In the genomic region with DNA sequence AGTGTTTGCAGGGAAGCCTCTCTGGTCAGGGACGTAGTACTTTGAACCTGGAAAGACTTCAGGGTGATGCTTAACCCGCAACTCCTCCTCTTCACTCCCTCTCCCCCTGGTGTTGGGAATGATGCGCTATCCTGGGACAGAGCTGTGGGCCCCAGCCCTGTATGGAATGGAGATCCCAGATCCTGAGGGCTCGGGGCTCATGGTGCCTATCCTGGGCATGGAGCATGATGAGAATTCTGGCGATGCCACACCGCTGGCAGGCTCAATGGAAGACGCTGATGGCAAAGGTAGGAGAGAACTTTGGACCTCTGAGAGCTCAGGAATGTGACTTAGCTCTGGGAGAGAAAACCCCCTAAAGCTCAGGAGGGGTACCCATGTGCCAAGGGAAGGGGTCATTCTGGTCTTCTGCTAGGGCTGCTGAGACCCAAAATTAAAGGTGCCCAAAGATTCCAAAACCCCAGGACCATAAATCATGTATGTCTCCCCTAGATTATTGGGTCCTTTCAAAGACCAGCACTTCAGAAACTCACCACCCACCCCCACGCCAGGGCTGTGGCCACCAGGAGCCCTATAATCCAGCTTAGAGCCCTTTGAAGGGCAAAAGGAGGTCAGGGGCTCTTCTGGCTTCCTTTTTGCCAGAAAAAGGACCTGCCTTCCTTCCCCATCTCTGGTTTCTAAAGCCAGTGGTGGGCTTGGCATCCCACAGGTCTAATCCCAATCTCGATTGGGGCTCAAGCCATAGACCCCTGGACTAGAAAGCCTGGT, we compare ENCODE assay signal across 2 cellular contexts.
TF ChIP-seq lines count a peak whose summit lies in the region.

No MANE protein-coding gene starts in this region.

TF ChIP-seq in SK-N-SH, 30 proteins besides CTCF, POLR2A, EP300 and RAD21 (continued from another document):
- TF ChIP-seq, protein P1, sequence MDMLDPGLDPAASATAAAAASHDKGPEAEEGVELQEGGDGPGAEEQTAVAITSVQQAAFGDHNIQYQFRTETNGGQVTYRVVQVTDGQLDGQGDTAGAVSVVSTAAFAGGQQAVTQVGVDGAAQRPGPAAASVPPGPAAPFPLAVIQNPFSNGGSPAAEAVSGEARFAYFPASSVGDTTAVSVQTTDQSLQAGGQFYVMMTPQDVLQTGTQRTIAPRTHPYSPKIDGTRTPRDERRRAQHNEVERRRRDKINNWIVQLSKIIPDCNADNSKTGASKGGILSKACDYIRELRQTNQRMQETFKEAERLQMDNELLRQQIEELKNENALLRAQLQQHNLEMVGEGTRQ (IDR thresholded peaks at IDR 0.05; ENCODE audit: borderline replicate concordance, low read depth, low read length): no peak
- no peak for TF ChIP-seq FOXJ3 (CRISPR knock-in tag; IDR thresholded peaks at IDR 0.05)
- no peak for TF ChIP-seq EZH2phosphoT487 (IDR thresholded peaks at IDR 0.05; ENCODE audit: borderline replicate concordance, low read depth)
- TF ChIP-seq, protein P2, sequence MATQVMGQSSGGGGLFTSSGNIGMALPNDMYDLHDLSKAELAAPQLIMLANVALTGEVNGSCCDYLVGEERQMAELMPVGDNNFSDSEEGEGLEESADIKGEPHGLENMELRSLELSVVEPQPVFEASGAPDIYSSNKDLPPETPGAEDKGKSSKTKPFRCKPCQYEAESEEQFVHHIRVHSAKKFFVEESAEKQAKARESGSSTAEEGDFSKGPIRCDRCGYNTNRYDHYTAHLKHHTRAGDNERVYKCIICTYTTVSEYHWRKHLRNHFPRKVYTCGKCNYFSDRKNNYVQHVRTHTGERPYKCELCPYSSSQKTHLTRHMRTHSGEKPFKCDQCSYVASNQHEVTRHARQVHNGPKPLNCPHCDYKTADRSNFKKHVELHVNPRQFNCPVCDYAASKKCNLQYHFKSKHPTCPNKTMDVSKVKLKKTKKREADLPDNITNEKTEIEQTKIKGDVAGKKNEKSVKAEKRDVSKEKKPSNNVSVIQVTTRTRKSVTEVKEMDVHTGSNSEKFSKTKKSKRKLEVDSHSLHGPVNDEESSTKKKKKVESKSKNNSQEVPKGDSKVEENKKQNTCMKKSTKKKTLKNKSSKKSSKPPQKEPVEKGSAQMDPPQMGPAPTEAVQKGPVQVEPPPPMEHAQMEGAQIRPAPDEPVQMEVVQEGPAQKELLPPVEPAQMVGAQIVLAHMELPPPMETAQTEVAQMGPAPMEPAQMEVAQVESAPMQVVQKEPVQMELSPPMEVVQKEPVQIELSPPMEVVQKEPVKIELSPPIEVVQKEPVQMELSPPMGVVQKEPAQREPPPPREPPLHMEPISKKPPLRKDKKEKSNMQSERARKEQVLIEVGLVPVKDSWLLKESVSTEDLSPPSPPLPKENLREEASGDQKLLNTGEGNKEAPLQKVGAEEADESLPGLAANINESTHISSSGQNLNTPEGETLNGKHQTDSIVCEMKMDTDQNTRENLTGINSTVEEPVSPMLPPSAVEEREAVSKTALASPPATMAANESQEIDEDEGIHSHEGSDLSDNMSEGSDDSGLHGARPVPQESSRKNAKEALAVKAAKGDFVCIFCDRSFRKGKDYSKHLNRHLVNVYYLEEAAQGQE (IDR thresholded peaks at IDR 0.05; ENCODE audit: low read depth, low read length): no peak
- TF ChIP-seq, protein P3, sequence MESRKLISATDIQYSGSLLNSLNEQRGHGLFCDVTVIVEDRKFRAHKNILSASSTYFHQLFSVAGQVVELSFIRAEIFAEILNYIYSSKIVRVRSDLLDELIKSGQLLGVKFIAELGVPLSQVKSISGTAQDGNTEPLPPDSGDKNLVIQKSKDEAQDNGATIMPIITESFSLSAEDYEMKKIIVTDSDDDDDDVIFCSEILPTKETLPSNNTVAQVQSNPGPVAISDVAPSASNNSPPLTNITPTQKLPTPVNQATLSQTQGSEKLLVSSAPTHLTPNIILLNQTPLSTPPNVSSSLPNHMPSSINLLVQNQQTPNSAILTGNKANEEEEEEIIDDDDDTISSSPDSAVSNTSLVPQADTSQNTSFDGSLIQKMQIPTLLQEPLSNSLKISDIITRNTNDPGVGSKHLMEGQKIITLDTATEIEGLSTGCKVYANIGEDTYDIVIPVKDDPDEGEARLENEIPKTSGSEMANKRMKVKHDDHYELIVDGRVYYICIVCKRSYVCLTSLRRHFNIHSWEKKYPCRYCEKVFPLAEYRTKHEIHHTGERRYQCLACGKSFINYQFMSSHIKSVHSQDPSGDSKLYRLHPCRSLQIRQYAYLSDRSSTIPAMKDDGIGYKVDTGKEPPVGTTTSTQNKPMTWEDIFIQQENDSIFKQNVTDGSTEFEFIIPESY (IDR thresholded peaks at IDR 0.05; ENCODE audit: borderline replicate concordance, low read depth): no peak
- no peak for TF ChIP-seq MXI1 (IDR thresholded peaks at IDR 0.05; ENCODE audit: low read depth, low read length)
- no peak for TF ChIP-seq MEF2A (IDR thresholded peaks at IDR 0.05; ENCODE audit: borderline replicate concordance, low read depth)
- TF ChIP-seq SIN3A (IDR thresholded peaks at IDR 0.05; ENCODE audit: borderline replicate concordance, low read depth, low read length): no peak
- TF ChIP-seq ELF1 (IDR thresholded peaks at IDR 0.05): no peak
- TF ChIP-seq, protein P4, sequence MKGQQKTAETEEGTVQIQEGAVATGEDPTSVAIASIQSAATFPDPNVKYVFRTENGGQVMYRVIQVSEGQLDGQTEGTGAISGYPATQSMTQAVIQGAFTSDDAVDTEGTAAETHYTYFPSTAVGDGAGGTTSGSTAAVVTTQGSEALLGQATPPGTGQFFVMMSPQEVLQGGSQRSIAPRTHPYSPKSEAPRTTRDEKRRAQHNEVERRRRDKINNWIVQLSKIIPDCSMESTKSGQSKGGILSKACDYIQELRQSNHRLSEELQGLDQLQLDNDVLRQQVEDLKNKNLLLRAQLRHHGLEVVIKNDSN (IDR thresholded peaks at IDR 0.05; ENCODE audit: borderline replicate concordance, low read depth): no peak
- no peak for TF ChIP-seq YY1 (IDR thresholded peaks at IDR 0.05; ENCODE audit: low read depth)
- TF ChIP-seq CHD2 (IDR thresholded peaks at IDR 0.05; ENCODE audit: low read length, partially characterized antibody): no peak
TF ChIP-seq in SK-N-SH: peak in this region for 0.

TF ChIP-seq in SK-N-SH treated with all-trans-retinoic acid at 6 μM for 48 hours, 23 proteins besides CTCF, POLR2A, EP300 and RAD21 (continued from another document):
- TF ChIP-seq, protein P5, sequence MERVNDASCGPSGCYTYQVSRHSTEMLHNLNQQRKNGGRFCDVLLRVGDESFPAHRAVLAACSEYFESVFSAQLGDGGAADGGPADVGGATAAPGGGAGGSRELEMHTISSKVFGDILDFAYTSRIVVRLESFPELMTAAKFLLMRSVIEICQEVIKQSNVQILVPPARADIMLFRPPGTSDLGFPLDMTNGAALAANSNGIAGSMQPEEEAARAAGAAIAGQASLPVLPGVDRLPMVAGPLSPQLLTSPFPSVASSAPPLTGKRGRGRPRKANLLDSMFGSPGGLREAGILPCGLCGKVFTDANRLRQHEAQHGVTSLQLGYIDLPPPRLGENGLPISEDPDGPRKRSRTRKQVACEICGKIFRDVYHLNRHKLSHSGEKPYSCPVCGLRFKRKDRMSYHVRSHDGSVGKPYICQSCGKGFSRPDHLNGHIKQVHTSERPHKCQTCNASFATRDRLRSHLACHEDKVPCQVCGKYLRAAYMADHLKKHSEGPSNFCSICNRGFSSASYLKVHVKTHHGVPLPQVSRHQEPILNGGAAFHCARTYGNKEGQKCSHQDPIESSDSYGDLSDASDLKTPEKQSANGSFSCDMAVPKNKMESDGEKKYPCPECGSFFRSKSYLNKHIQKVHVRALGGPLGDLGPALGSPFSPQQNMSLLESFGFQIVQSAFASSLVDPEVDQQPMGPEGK (CRISPR knock-in tag; IDR thresholded peaks at IDR 0.05; ENCODE audit: borderline replicate concordance): no peak
- no peak for TF ChIP-seq TCF4 (CRISPR knock-in tag; IDR thresholded peaks at IDR 0.05; ENCODE audit: borderline replicate concordance)
- TF ChIP-seq CSDC2 (CRISPR knock-in tag; IDR thresholded peaks at IDR 0.05): no peak
- TF ChIP-seq TOX (CRISPR knock-in tag; IDR thresholded peaks at IDR 0.05; ENCODE audit: borderline replicate concordance): no peak
- TF ChIP-seq ZC3H10 (CRISPR knock-in tag; IDR thresholded peaks at IDR 0.05): no peak
- TF ChIP-seq ZNF8 (CRISPR knock-in tag; IDR thresholded peaks at IDR 0.05): no peak
- no peak for TF ChIP-seq ZFP3 (CRISPR knock-in tag; IDR thresholded peaks at IDR 0.05)
- TF ChIP-seq PPARA (CRISPR knock-in tag; IDR thresholded peaks at IDR 0.05; ENCODE audit: borderline replicate concordance): no peak
- no peak for TF ChIP-seq ZNF70 (CRISPR knock-in tag; IDR thresholded peaks at IDR 0.05)
- TF ChIP-seq, protein P6, sequence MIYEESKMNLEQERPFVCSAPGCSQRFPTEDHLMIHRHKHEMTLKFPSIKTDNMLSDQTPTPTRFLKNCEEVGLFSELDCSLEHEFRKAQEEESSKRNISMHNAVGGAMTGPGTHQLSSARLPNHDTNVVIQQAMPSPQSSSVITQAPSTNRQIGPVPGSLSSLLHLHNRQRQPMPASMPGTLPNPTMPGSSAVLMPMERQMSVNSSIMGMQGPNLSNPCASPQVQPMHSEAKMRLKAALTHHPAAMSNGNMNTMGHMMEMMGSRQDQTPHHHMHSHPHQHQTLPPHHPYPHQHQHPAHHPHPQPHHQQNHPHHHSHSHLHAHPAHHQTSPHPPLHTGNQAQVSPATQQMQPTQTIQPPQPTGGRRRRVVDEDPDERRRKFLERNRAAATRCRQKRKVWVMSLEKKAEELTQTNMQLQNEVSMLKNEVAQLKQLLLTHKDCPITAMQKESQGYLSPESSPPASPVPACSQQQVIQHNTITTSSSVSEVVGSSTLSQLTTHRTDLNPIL (CRISPR knock-in tag; IDR thresholded peaks at IDR 0.05; ENCODE audit: low read depth): no peak
- no peak for TF ChIP-seq ZFP30 (CRISPR knock-in tag; IDR thresholded peaks at IDR 0.05)
- no peak for TF ChIP-seq ARNTL (CRISPR knock-in tag; IDR thresholded peaks at IDR 0.05; ENCODE audit: borderline replicate concordance, low read depth)
- TF ChIP-seq ISL1 (CRISPR knock-in tag; IDR thresholded peaks at IDR 0.05): no peak
- TF ChIP-seq, protein P7, sequence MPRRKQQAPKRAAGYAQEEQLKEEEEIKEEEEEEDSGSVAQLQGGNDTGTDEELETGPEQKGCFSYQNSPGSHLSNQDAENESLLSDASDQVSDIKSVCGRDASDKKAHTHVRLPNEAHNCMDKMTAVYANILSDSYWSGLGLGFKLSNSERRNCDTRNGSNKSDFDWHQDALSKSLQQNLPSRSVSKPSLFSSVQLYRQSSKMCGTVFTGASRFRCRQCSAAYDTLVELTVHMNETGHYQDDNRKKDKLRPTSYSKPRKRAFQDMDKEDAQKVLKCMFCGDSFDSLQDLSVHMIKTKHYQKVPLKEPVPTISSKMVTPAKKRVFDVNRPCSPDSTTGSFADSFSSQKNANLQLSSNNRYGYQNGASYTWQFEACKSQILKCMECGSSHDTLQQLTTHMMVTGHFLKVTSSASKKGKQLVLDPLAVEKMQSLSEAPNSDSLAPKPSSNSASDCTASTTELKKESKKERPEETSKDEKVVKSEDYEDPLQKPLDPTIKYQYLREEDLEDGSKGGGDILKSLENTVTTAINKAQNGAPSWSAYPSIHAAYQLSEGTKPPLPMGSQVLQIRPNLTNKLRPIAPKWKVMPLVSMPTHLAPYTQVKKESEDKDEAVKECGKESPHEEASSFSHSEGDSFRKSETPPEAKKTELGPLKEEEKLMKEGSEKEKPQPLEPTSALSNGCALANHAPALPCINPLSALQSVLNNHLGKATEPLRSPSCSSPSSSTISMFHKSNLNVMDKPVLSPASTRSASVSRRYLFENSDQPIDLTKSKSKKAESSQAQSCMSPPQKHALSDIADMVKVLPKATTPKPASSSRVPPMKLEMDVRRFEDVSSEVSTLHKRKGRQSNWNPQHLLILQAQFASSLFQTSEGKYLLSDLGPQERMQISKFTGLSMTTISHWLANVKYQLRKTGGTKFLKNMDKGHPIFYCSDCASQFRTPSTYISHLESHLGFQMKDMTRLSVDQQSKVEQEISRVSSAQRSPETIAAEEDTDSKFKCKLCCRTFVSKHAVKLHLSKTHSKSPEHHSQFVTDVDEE (CRISPR knock-in tag; IDR thresholded peaks at IDR 0.05): no peak
- TF ChIP-seq GLIS3 (CRISPR knock-in tag; IDR thresholded peaks at IDR 0.05): no peak
- no peak for TF ChIP-seq RARB (CRISPR knock-in tag; IDR thresholded peaks at IDR 0.05)
